In genomic region chr14:82710257-82710841, GRCh38 we compare ENCODE assay signal across 8 cellular contexts.
DNase-seq lines count a peak whose midpoint lies in the region; ATAC-seq and TF ChIP-seq lines count a peak whose summit lies in the region.

No MANE protein-coding gene starts in this region.

- H3K23ac ChIP-seq in H9 (ENCODE audit: insufficient read length, low read depth, low read length): no peak overlapping the region

- H2BK15ac ChIP-seq in H9 (ENCODE audit: low read depth, low read length): no peak overlapping the region

- no peaks in the 10 kb centered on the region for H3K79me1 ChIP-seq in H9 (ENCODE audit: insufficient read depth, low read depth, low read length, poor library complexity, severe bottlenecking)

- no peaks in the 10 kb centered on the region for H3K79me2 ChIP-seq in H9 (ENCODE audit: insufficient read depth, low read length)

- H3K27me3 Mint-ChIP-seq in activated CD8-positive, alpha-beta memory T cell treated with anti-CD3 and anti-CD28 coated beads, Interleukin-2, amount 10 ng/mL, durations not matched to agents 7 days and 5 days: no peaks in the 10 kb centered on the region
- no peaks in the 10 kb centered on the region for H3K27me3 Mint-ChIP-seq in H9 (ENCODE audit: low read depth)

- no peaks in the 10 kb centered on the region for H3K36me3 ChIP-seq in ascending aorta

- no CpG with 5 or more reads among the region's 4 CpGs for WGBS in H9 (ENCODE audit: extremely low coverage, insufficient read length, low lambda C conversion rate)

- H2BK20ac ChIP-seq in H9 (ENCODE audit: low read depth, low read length, poor library complexity, severe bottlenecking): no peak overlapping the region

- H3K27ac ChIP-seq in H9 (ENCODE audit: insufficient read length, low read depth, low read length) (no peak overlapping the region), ascending aorta (no peak overlapping the region)

- H4K5ac ChIP-seq in H9 (ENCODE audit: insufficient read length, low read depth, low read length): no peak overlapping the region

- H2AK5ac ChIP-seq in H9 (ENCODE audit: insufficient read length, low read length): no peak overlapping the region

- peak; percentile 48 for DNase-seq in activated CD8-positive, alpha-beta memory T cell treated with anti-CD3 and anti-CD28 coated beads, Interleukin-2, amount 10 ng/mL, durations not matched to agents 7 days and 5 days
- no peak for DNase-seq in activated CD8-positive, alpha-beta memory T cell treated with anti-CD3 and anti-CD28 coated beads for 24 hours
- DNase-seq in H9: peak; percentile 76
- DNase-seq in NCI-H226: peak; percentile 11
- DNase-seq in ascending aorta (ENCODE audit: low spot score in 2 of 2): no peak
- DNase-seq in iPS-NIHi7 (ENCODE audit: extremely low spot score): peak; percentile 79
- DNase-seq in stimulated activated CD4-positive, alpha-beta T cell treated with anti-CD3 and anti-CD28 coated beads, Interleukin-4, amount 100 ng/mL, for 48 hours (ENCODE audit: low read depth in 2 of 2): peak; percentile 19 to 37
- no peak for DNase-seq in NCI-H1436 (lab: John Stamatoyannopoulos, UW)

- no peak overlapping the region for H2BK120ac ChIP-seq in H9 (ENCODE audit: low read depth, low read length, poor library complexity, severe bottlenecking)

- no peaks in the 10 kb centered on the region for H3K4me1 ChIP-seq in H9 (ENCODE audit: insufficient read depth, low read length)
- H3K4me1 ChIP-seq in ascending aorta: no peaks in the 10 kb centered on the region

- no peak overlapping the region for H4K91ac ChIP-seq in H9 (ENCODE audit: insufficient read length, low read depth, low read length)

- TF ChIP-seq CTCF in H9 (conservative IDR thresholded peaks at IDR 0.05) (peak; percentile 89), ascending aorta (IDR thresholded peaks at IDR 0.05) (peak; percentile 10 to 75 (median 44))

- no peaks in the 10 kb centered on the region for H4K20me1 ChIP-seq in H9 (ENCODE audit: control insufficient read depth, insufficient read depth, insufficient read length)

- H3K23me2 ChIP-seq in H9 (ENCODE audit: insufficient read length, low read depth, low read length, poor library complexity, severe bottlenecking): no peaks in the 10 kb centered on the region

- no peak overlapping the region for H3K4me2 ChIP-seq in H9 (ENCODE audit: insufficient read depth, insufficient read length, low read length)

- no peak overlapping the region for H3K4me3 ChIP-seq in ascending aorta

- no peak overlapping the region for H3K56ac ChIP-seq in H9 (ENCODE audit: insufficient read length, low read depth, low read length)

- H3T11ph ChIP-seq in H9 (ENCODE audit: low read length): no peak overlapping the region

- no peak for ATAC-seq in activated CD8-positive, alpha-beta memory T cell treated with anti-CD3 and anti-CD28 coated beads, Interleukin-2, amount 10 ng/mL, durations not matched to agents 7 days and 5 days

- no peak overlapping the region for H2AFZ ChIP-seq in H9 (ENCODE audit: low read length)

- no peak overlapping the region for H2BK5ac ChIP-seq in H9 (ENCODE audit: insufficient read length, low read length)

- intact Hi-C loops in ascending aorta (cut with DNase I): no loop called here

- H3K4me1 Mint-ChIP-seq in activated CD8-positive, alpha-beta memory T cell treated with anti-CD3 and anti-CD28 coated beads, Interleukin-2, amount 10 ng/mL, durations not matched to agents 7 days and 5 days: no peaks in the 10 kb centered on the region
- no peaks in the 10 kb centered on the region for H3K4me1 Mint-ChIP-seq in H9

- H3K9me3 ChIP-seq in H9 (ENCODE audit: control insufficient read depth, low read depth, low read length): no peaks in the 10 kb centered on the region
- no peaks in the 10 kb centered on the region for H3K9me3 ChIP-seq in ascending aorta

- H3K27me3 ChIP-seq in H9 (ENCODE audit: insufficient read depth, low read length) (no peaks in the 10 kb centered on the region), ascending aorta (no peaks in the 10 kb centered on the region)

- no peak overlapping the region for H3K9ac ChIP-seq in H9 (ENCODE audit: extremely low read depth, insufficient read length, low read length)

- no peak overlapping the region for H3K4ac ChIP-seq in H9 (ENCODE audit: low read depth, low read length)

- H4K8ac ChIP-seq in H9 (replicated peaks; ENCODE audit: insufficient read length, low read depth, low read length): no peak overlapping the region

- CTCF ChIA-PET in activated CD8-positive, alpha-beta memory T cell treated with anti-CD3 and anti-CD28 coated beads, Interleukin-2, amount 10 ng/mL, durations not matched to agents 7 days and 5 days (lab: Charles Lee): no interaction called here

- no peak overlapping the region for H3K4me3 Mint-ChIP-seq in activated CD8-positive, alpha-beta memory T cell treated with anti-CD3 and anti-CD28 coated beads, Interleukin-2, amount 10 ng/mL, durations not matched to agents 7 days and 5 days
- H3K4me3 Mint-ChIP-seq in H9: no peak overlapping the region

- peaks cover 2% of the 10 kb centered on the region for H3K9me3 Mint-ChIP-seq in activated CD8-positive, alpha-beta memory T cell treated with anti-CD3 and anti-CD28 coated beads, Interleukin-2, amount 10 ng/mL, durations not matched to agents 7 days and 5 days (ENCODE audit: low read depth)
- no peaks in the 10 kb centered on the region for H3K9me3 Mint-ChIP-seq in H9

- no peak overlapping the region for H3K18ac ChIP-seq in H9 (ENCODE audit: insufficient read length, low read depth, low read length)

- H2BK12ac ChIP-seq in H9 (ENCODE audit: insufficient read length, low read depth, low read length): no peak overlapping the region

- no peak overlapping the region for H3K27ac Mint-ChIP-seq in activated CD8-positive, alpha-beta memory T cell treated with anti-CD3 and anti-CD28 coated beads, Interleukin-2, amount 10 ng/mL, durations not matched to agents 7 days and 5 days
- H3K27ac Mint-ChIP-seq in H9: no peak overlapping the region

- no peaks in the 10 kb centered on the region for H3K36me3 Mint-ChIP-seq in activated CD8-positive, alpha-beta memory T cell treated with anti-CD3 and anti-CD28 coated beads, Interleukin-2, amount 10 ng/mL, durations not matched to agents 7 days and 5 days
- H3K36me3 Mint-ChIP-seq in H9 (ENCODE audit: insufficient read depth in 1 of 3, low read depth in 3 of 3): no peaks in the 10 kb centered on the region

- H3K14ac ChIP-seq in H9 (ENCODE audit: insufficient read depth, low read length): no peak overlapping the region

Comparison
In these comparisons a context has a peak if more than half of its experiments do, and no peak if none do; other contexts are left out.
1. DNase-seq: peak in activated CD8-positive, alpha-beta memory T cell treated with anti-CD3 and anti-CD28 coated beads, Interleukin-2, amount 10 ng/mL, durations not matched to agents 7 days and 5 days (single experiment), H9 (single experiment), NCI-H226 (single experiment), iPS-NIHi7 (single experiment) and stimulated activated CD4-positive, alpha-beta T cell treated with anti-CD3 and anti-CD28 coated beads, Interleukin-4, amount 100 ng/mL, for 48 hours (2 of 2); none in activated CD8-positive, alpha-beta memory T cell treated with anti-CD3 and anti-CD28 coated beads for 24 hours (single experiment), ascending aorta (0 of 2) and NCI-H1436 (single experiment).